ENCODE assay signal across 18 cellular contexts in the genomic region with DNA sequence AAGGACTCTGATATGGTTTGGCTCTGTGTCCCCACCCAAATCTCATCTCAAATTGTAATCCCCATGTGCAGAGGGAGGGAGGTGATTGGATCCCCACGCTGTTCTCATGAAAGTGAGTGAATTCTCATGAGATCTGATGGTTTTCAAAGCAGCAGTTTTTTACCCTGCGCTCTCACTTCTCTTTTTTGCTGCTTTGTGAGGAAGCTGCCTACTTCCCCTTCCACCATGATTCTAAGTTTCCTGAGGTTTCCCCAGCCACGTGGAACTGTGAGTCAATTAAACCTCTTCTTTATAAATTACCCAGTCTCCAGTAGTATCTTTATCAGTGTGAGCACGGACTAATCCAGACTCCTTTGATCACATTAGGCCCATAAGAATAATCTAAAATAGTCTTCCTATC.
"Had no signal": no experiment of that assay in that cellular context is flagged by ENCODE, and none has a peak within 500 bp of the region (broad histone marks: within the 10 kb centered on the region; RNA-seq: fewer than 3 reads in every experiment).

No MANE protein-coding gene starts in this region.

- DNase-seq: activated CD4-positive, alpha-beta T cell treated with anti-CD3 and anti-CD28 coated beads, Interleukin-2, amount 10 ng/mL, durations not matched to agents 7 days and 5 days; activated CD4-positive, CD25-positive, alpha-beta regulatory T cell; activated CD8-positive, alpha-beta memory T cell treated with anti-CD3 and anti-CD28 coated beads for 24 hours; activated naive CD4-positive, alpha-beta T cell treated with anti-CD3 and anti-CD28 coated beads, Interleukin-2, amount 10 ng/mL, durations not matched to agents 7 days and 5 days; caudate nucleus; colonic mucosa; effector CD4-positive, alpha-beta T cell; foreskin melanocyte; heart left ventricle; natural killer cell; occipital lobe; psoas muscle; right lobe of liver; spleen; stimulated activated CD4-positive, alpha-beta T cell treated with anti-CD3 and anti-CD28 coated beads, Interleukin-1b, Interleukin-23, amount 100 ng/mL, for 48 hours; stimulated activated naive CD8-positive, alpha-beta T cell treated with anti-CD3 and anti-CD28 coated beads, Interleukin-15, amount 100 ng/mL, for 72 hours; T1000; testis had no signal

- H3K36me3 ChIP-seq: colonic mucosa, heart left ventricle, right lobe of liver, spleen had no signal

- H3K4me3 ChIP-seq: colonic mucosa, heart left ventricle, psoas muscle, right lobe of liver, spleen, testis had no signal

- H3K27me3 ChIP-seq: colonic mucosa, heart left ventricle, right lobe of liver, spleen, testis had no signal

- H3K4me1 ChIP-seq: colonic mucosa, heart left ventricle, psoas muscle, right lobe of liver, spleen, testis had no signal

- H3K27ac ChIP-seq: colonic mucosa, heart left ventricle, psoas muscle, right lobe of liver, spleen, testis had no signal

- H3K9me3 ChIP-seq: colonic mucosa, psoas muscle, right lobe of liver, testis had no signal
